Comparison of ENCODE assay signal across 3 cellular contexts in the genomic region with DNA sequence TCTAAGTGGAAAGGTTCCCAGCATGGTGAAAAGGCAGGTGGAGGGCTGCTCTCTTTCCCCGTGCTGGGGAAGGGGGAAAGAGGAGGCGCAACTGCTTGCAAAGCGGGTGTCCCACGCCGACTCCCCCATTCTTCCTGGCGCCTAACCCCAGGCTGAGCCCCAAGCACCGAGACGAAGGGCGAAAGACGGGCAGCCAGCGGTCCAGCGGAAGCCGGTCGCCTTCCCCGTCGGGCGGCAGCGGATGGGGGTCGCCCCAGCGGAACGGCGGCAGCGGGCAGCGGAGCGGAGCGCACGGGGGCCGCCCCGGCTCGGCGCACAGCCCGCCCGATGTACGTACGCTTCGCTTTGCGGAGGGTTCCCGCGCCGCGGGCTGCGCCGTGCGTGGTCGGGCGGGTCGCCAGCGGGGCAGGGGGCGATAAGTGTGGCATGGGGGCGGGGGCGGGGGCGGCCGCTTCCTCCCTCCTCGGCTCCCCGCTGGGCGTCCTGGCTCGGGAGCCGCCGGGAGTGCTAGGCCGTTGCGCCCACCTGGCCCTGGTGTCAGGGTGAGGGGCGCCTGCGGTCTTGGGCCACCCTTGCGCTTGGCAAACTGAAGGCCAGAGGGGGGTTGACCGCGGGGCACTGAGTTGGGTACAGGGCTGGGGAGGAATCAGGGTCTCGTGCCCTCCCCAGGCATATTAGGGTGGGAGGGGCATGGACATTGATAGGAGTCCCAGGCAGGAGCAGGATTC.
TF ChIP-seq lines count a peak whose summit lies in the region.

No MANE protein-coding gene starts in this region.

TF ChIP-seq in liver, 16 proteins besides CTCF, POLR2A, EP300 and RAD21:
- TF ChIP-seq, protein P1, sequence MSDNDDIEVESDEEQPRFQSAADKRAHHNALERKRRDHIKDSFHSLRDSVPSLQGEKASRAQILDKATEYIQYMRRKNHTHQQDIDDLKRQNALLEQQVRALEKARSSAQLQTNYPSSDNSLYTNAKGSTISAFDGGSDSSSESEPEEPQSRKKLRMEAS (IDR thresholded peaks at IDR 0.05): no peak
- TF ChIP-seq NR2F2 (IDR thresholded peaks at IDR 0.05): no peak
- no peak for TF ChIP-seq SP1 (IDR thresholded peaks at IDR 0.05)
- TF ChIP-seq GABPA (IDR thresholded peaks at IDR 0.05 in 1 of 2, conservative IDR thresholded peaks at IDR 0.05 in 1 of 2): no peak
- TF ChIP-seq, protein P2, sequence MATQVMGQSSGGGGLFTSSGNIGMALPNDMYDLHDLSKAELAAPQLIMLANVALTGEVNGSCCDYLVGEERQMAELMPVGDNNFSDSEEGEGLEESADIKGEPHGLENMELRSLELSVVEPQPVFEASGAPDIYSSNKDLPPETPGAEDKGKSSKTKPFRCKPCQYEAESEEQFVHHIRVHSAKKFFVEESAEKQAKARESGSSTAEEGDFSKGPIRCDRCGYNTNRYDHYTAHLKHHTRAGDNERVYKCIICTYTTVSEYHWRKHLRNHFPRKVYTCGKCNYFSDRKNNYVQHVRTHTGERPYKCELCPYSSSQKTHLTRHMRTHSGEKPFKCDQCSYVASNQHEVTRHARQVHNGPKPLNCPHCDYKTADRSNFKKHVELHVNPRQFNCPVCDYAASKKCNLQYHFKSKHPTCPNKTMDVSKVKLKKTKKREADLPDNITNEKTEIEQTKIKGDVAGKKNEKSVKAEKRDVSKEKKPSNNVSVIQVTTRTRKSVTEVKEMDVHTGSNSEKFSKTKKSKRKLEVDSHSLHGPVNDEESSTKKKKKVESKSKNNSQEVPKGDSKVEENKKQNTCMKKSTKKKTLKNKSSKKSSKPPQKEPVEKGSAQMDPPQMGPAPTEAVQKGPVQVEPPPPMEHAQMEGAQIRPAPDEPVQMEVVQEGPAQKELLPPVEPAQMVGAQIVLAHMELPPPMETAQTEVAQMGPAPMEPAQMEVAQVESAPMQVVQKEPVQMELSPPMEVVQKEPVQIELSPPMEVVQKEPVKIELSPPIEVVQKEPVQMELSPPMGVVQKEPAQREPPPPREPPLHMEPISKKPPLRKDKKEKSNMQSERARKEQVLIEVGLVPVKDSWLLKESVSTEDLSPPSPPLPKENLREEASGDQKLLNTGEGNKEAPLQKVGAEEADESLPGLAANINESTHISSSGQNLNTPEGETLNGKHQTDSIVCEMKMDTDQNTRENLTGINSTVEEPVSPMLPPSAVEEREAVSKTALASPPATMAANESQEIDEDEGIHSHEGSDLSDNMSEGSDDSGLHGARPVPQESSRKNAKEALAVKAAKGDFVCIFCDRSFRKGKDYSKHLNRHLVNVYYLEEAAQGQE (IDR thresholded peaks at IDR 0.05): no peak

TF ChIP-seq in HepG2, 621 proteins besides CTCF, POLR2A, EP300 and RAD21:
- TF ChIP-seq NFYC (CRISPR knock-in tag; IDR thresholded peaks at IDR 0.05) (no peak), ZNF234 (CRISPR knock-in tag; conservative IDR thresholded peaks at IDR 0.05) (no peak), NONO (IDR thresholded peaks at IDR 0.05) (no peak), NONO (CRISPR knock-in tag; conservative IDR thresholded peaks at IDR 0.05) (no peak), JUND (CRISPR knock-in tag; IDR thresholded peaks at IDR 0.05) (no peak), SP140L (CRISPR knock-in tag; IDR thresholded peaks at IDR 0.05; ENCODE audit: borderline replicate concordance) (no peak), SP1 (IDR thresholded peaks at IDR 0.05) (no peak), SP1 (CRISPR knock-in tag; IDR thresholded peaks at IDR 0.05) (no peak), CENPT (CRISPR knock-in tag; IDR thresholded peaks at IDR 0.05; ENCODE audit: low read depth) (no peak), ZNF350 (CRISPR knock-in tag; IDR thresholded peaks at IDR 0.05; ENCODE audit: borderline replicate concordance, low read depth) (no peak), PAX8 (CRISPR knock-in tag; IDR thresholded peaks at IDR 0.05; ENCODE audit: borderline replicate concordance) (no peak), FOSL2 (CRISPR knock-in tag; IDR thresholded peaks at IDR 0.05) (no peak), SMYD3 (CRISPR knock-in tag; IDR thresholded peaks at IDR 0.05) (no peak), KLF9 (CRISPR knock-in tag; IDR thresholded peaks at IDR 0.05; ENCODE audit: low read depth) (no peak)
- TF ChIP-seq, protein P3, sequence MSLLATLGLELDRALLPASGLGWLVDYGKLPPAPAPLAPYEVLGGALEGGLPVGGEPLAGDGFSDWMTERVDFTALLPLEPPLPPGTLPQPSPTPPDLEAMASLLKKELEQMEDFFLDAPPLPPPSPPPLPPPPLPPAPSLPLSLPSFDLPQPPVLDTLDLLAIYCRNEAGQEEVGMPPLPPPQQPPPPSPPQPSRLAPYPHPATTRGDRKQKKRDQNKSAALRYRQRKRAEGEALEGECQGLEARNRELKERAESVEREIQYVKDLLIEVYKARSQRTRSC (CRISPR knock-in tag; IDR thresholded peaks at IDR 0.05; ENCODE audit: low read depth): no peak
- TF ChIP-seq, protein P4, sequence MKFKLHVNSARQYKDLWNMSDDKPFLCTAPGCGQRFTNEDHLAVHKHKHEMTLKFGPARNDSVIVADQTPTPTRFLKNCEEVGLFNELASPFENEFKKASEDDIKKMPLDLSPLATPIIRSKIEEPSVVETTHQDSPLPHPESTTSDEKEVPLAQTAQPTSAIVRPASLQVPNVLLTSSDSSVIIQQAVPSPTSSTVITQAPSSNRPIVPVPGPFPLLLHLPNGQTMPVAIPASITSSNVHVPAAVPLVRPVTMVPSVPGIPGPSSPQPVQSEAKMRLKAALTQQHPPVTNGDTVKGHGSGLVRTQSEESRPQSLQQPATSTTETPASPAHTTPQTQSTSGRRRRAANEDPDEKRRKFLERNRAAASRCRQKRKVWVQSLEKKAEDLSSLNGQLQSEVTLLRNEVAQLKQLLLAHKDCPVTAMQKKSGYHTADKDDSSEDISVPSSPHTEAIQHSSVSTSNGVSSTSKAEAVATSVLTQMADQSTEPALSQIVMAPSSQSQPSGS (CRISPR knock-in tag; IDR thresholded peaks at IDR 0.05): no peak

TF ChIP-seq in K562, 482 proteins besides CTCF, POLR2A, EP300 and RAD21 (continues in another document):
- TF ChIP-seq JUNB (CRISPR knock-in tag; conservative IDR thresholded peaks at IDR 0.05) (no peak), NONO (IDR thresholded peaks at IDR 0.05; ENCODE audit: low read depth in 2 of 2, low read length in 1 of 2) (no peak), EGR1 (conservative IDR thresholded peaks at IDR 0.05) (peak; percentile 40; the same call in 1 of the 2 replicates), ZNF165 (CRISPR knock-in tag; IDR thresholded peaks at IDR 0.05; ENCODE audit: borderline replicate concordance) (no peak), SNIP1 (IDR thresholded peaks at IDR 0.05; ENCODE audit: low read depth) (no peak), MCM5 (IDR thresholded peaks at IDR 0.05; ENCODE audit: low read depth) (no peak), ZNF282 (CRISPR knock-in tag; IDR thresholded peaks at IDR 0.05) (no peak), ETV6 (IDR thresholded peaks at IDR 0.05; ENCODE audit: borderline replicate concordance in 1 of 2, low read depth in 2 of 2, low read length in 1 of 2) (no peak), ETV6 (CRISPR knock-in tag; IDR thresholded peaks at IDR 0.05; ENCODE audit: borderline replicate concordance) (no peak), TCF7L2 (IDR thresholded peaks at IDR 0.05; ENCODE audit: low read depth, low read length) (no peak), TBP (optimal IDR thresholded peaks at IDR 0.05; ENCODE audit: low read depth, low read length) (no peak), EZH2 (IDR thresholded peaks at IDR 0.05; ENCODE audit: borderline replicate concordance, low read depth, low read length) (peak; percentile 96; the same call in 1 of the 2 replicates), HEY1 (CRISPR knock-in tag; IDR thresholded peaks at IDR 0.05; ENCODE audit: borderline replicate concordance) (no peak), MIER1 (IDR thresholded peaks at IDR 0.05; ENCODE audit: low read depth) (no peak), ZNF146 (CRISPR knock-in tag; IDR thresholded peaks at IDR 0.05; ENCODE audit: unreplicated experiment) (no peak), NEUROD1 (IDR thresholded peaks at IDR 0.05; ENCODE audit: borderline replicate concordance, low read depth, low read length, partially characterized antibody) (no peak), BRCA1 (IDR thresholded peaks at IDR 0.05) (no peak), BRCA1 (CRISPR knock-in tag; IDR thresholded peaks at IDR 0.05) (no peak), HDAC8 (tag; IDR thresholded peaks at IDR 0.05) (no peak), POLR2AphosphoS2 (IDR thresholded peaks at IDR 0.05; ENCODE audit: low read length) (no peak)
- TF ChIP-seq, protein P1 (CRISPR knock-in tag; IDR thresholded peaks at IDR 0.05): no peak
- TF ChIP-seq, protein P5, sequence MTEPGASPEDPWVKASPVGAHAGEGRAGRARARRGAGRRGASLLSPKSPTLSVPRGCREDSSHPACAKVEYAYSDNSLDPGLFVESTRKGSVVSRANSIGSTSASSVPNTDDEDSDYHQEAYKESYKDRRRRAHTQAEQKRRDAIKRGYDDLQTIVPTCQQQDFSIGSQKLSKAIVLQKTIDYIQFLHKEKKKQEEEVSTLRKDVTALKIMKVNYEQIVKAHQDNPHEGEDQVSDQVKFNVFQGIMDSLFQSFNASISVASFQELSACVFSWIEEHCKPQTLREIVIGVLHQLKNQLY (CRISPR knock-in tag; conservative IDR thresholded peaks at IDR 0.05): no peak
- TF ChIP-seq, protein P6, sequence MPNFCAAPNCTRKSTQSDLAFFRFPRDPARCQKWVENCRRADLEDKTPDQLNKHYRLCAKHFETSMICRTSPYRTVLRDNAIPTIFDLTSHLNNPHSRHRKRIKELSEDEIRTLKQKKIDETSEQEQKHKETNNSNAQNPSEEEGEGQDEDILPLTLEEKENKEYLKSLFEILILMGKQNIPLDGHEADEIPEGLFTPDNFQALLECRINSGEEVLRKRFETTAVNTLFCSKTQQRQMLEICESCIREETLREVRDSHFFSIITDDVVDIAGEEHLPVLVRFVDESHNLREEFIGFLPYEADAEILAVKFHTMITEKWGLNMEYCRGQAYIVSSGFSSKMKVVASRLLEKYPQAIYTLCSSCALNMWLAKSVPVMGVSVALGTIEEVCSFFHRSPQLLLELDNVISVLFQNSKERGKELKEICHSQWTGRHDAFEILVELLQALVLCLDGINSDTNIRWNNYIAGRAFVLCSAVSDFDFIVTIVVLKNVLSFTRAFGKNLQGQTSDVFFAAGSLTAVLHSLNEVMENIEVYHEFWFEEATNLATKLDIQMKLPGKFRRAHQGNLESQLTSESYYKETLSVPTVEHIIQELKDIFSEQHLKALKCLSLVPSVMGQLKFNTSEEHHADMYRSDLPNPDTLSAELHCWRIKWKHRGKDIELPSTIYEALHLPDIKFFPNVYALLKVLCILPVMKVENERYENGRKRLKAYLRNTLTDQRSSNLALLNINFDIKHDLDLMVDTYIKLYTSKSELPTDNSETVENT (CRISPR knock-in tag; IDR thresholded peaks at IDR 0.05): no peak
- TF ChIP-seq, protein P7, sequence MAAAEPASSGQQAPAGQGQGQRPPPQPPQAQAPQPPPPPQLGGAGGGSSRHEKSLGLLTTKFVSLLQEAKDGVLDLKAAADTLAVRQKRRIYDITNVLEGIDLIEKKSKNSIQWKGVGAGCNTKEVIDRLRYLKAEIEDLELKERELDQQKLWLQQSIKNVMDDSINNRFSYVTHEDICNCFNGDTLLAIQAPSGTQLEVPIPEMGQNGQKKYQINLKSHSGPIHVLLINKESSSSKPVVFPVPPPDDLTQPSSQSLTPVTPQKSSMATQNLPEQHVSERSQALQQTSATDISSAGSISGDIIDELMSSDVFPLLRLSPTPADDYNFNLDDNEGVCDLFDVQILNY (CRISPR knock-in tag; IDR thresholded peaks at IDR 0.05): no peak
- TF ChIP-seq, protein P8, sequence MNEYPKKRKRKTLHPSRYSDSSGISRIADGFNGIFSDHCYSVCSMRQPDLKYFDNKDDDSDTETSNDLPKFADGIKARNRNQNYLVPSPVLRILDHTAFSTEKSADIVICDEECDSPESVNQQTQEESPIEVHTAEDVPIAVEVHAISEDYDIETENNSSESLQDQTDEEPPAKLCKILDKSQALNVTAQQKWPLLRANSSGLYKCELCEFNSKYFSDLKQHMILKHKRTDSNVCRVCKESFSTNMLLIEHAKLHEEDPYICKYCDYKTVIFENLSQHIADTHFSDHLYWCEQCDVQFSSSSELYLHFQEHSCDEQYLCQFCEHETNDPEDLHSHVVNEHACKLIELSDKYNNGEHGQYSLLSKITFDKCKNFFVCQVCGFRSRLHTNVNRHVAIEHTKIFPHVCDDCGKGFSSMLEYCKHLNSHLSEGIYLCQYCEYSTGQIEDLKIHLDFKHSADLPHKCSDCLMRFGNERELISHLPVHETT (CRISPR knock-in tag; conservative IDR thresholded peaks at IDR 0.05 in 1 of 2, IDR thresholded peaks at IDR 0.05 in 1 of 2): no peak
- TF ChIP-seq, protein P9, sequence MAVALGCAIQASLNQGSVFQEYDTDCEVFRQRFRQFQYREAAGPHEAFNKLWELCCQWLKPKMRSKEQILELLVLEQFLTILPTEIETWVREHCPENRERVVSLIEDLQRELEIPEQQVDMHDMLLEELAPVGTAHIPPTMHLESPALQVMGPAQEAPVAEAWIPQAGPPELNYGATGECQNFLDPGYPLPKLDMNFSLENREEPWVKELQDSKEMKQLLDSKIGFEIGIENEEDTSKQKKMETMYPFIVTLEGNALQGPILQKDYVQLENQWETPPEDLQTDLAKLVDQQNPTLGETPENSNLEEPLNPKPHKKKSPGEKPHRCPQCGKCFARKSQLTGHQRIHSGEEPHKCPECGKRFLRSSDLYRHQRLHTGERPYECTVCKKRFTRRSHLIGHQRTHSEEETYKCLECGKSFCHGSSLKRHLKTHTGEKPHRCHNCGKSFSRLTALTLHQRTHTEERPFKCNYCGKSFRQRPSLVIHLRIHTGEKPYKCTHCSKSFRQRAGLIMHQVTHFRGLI (CRISPR knock-in tag; IDR thresholded peaks at IDR 0.05): no peak
- TF ChIP-seq, protein P10, sequence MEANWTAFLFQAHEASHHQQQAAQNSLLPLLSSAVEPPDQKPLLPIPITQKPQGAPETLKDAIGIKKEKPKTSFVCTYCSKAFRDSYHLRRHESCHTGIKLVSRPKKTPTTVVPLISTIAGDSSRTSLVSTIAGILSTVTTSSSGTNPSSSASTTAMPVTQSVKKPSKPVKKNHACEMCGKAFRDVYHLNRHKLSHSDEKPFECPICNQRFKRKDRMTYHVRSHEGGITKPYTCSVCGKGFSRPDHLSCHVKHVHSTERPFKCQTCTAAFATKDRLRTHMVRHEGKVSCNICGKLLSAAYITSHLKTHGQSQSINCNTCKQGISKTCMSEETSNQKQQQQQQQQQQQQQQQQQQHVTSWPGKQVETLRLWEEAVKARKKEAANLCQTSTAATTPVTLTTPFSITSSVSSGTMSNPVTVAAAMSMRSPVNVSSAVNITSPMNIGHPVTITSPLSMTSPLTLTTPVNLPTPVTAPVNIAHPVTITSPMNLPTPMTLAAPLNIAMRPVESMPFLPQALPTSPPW (CRISPR knock-in tag; IDR thresholded peaks at IDR 0.05): 0 out of 2 replicates have a peak, but pooled peaks have one; percentile 4
